ENCODE assay signal across 1 cellular context in the genomic region with DNA sequence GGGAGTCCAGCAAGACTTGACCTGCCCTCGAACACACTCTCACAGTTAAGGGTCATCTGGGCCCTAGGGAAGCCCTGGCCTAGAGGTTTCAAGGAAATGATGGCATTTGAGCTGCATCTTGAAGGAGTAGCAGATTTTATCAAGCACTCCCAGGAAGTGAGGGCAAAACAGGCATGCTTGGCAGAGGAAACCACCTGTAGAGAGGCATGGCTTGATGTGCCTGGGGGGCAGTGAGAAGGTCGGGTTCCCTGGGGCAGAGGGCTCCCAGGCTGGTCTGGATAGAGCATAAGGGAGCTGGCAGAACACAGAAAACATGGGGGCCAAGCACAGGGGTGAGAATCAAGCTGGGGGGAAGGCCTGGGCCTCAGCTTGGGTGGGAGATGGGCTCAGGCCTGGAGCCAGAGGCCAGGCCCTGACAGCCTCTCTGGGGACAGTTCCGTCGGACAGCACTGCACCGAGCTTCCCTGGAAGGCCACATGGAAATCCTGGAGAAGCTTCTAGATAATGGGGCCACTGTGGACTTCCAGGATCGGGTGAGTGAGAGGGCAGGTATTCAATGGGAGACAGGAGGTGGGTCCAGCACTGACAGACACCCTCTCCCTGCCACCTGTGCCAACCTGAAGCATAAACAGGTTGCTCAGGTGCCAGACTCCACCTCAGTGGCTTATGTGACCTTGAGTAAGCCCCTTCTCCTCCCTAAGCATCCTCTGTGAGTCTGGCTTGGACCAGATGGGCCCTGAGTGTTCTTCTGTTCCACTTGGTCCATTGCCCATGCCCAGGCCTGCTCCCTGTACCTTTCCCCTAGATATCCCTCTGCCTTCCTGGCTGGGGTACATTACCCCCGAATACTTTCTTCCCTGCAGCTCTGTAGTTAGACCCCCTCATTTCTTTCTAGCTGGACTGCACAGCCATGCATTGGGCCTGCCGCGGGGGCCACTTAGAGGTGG.
TF ChIP-seq lines count a peak whose summit lies in the region.

No MANE protein-coding gene starts in this region.

TF ChIP-seq in HepG2, 621 proteins besides CTCF, POLR2A, EP300 and RAD21:
- TF ChIP-seq, protein P1, sequence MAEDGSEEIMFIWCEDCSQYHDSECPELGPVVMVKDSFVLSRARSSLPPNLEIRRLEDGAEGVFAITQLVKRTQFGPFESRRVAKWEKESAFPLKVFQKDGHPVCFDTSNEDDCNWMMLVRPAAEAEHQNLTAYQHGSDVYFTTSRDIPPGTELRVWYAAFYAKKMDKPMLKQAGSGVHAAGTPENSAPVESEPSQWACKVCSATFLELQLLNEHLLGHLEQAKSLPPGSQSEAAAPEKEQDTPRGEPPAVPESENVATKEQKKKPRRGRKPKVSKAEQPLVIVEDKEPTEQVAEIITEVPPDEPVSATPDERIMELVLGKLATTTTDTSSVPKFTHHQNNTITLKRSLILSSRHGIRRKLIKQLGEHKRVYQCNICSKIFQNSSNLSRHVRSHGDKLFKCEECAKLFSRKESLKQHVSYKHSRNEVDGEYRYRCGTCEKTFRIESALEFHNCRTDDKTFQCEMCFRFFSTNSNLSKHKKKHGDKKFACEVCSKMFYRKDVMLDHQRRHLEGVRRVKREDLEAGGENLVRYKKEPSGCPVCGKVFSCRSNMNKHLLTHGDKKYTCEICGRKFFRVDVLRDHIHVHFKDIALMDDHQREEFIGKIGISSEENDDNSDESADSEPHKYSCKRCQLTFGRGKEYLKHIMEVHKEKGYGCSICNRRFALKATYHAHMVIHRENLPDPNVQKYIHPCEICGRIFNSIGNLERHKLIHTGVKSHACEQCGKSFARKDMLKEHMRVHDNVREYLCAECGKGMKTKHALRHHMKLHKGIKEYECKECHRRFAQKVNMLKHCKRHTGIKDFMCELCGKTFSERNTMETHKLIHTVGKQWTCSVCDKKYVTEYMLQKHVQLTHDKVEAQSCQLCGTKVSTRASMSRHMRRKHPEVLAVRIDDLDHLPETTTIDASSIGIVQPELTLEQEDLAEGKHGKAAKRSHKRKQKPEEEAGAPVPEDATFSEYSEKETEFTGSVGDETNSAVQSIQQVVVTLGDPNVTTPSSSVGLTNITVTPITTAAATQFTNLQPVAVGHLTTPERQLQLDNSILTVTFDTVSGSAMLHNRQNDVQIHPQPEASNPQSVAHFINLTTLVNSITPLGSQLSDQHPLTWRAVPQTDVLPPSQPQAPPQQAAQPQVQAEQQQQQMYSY (CRISPR knock-in tag; IDR thresholded peaks at IDR 0.05) = peak; percentile 81
- TF ChIP-seq ZNF687 (CRISPR knock-in tag; IDR thresholded peaks at IDR 0.05) (peak; percentile 62), REPIN1 (CRISPR knock-in tag; IDR thresholded peaks at IDR 0.05; ENCODE audit: borderline replicate concordance, low read depth) (no peak), ZNF281 (CRISPR knock-in tag; IDR thresholded peaks at IDR 0.05; ENCODE audit: borderline replicate concordance) (no peak)
- TF ChIP-seq, protein P2, sequence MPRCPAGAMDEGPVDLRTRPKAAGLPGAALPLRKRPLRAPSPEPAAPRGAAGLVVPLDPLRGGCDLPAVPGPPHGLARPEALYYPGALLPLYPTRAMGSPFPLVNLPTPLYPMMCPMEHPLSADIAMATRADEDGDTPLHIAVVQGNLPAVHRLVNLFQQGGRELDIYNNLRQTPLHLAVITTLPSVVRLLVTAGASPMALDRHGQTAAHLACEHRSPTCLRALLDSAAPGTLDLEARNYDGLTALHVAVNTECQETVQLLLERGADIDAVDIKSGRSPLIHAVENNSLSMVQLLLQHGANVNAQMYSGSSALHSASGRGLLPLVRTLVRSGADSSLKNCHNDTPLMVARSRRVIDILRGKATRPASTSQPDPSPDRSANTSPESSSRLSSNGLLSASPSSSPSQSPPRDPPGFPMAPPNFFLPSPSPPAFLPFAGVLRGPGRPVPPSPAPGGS (CRISPR knock-in tag; IDR thresholded peaks at IDR 0.05) = no peak
